Comparison of ENCODE assay signal across 8 cellular contexts in genomic region chr3:41202075-41202833, GRCh38. TPM values are rescaled to one million over a fixed set of nuclear protein-coding genes. Genes with fewer than 3 reads are reported as not detected.
DNase-seq lines count a peak whose midpoint lies in the region; ATAC-seq and TF ChIP-seq lines count a peak whose summit lies in the region.

No MANE protein-coding gene starts in this region.

- DNase-seq in heart left ventricle (no peak), left ventricle myocardium superior (no peak), astrocyte of the hippocampus (ENCODE audit: low read depth, low spot score) (peak; percentile 28), lower lobe of right lung (no peak), upper lobe of right lung (no peak), putamen (ENCODE audit: low spot score) (no peak)
- no peak for DNase-seq in stimulated activated CD4-positive, alpha-beta T cell treated with anti-CD3 and anti-CD28 coated beads, Interleukin-4, amount 100 ng/mL, for 4 hours

- H3K4me3 ChIP-seq in heart left ventricle = peak overlapping the region in 10 of 12 donors; percentile 75 to 90 (median 85)
- H3K4me3 ChIP-seq in lower lobe of right lung = peak overlapping the region; percentile 67
- peak overlapping the region; percentile 78 for H3K4me3 ChIP-seq in upper lobe of right lung

- H3K27ac ChIP-seq in heart left ventricle = peak overlapping the region in 9 of 12 donors; percentile 4 to 99 (median 39)
- H3K27ac ChIP-seq in lower lobe of right lung = peak overlapping the region; percentile 95
- H3K27ac ChIP-seq in upper lobe of right lung = no peak overlapping the region

- no peak for TF ChIP-seq CTCF in heart left ventricle (IDR thresholded peaks at IDR 0.05)
- TF ChIP-seq CTCF in lower lobe of right lung (IDR thresholded peaks at IDR 0.05) = no peak
- TF ChIP-seq CTCF in upper lobe of right lung (IDR thresholded peaks at IDR 0.05) = no peak

- no peaks in the 10 kb centered on the region for H3K36me3 ChIP-seq in heart left ventricle
- H3K36me3 ChIP-seq in lower lobe of right lung = no peaks in the 10 kb centered on the region
- no peaks in the 10 kb centered on the region for H3K36me3 ChIP-seq in upper lobe of right lung

- 20 to 29% (median 22%) methylated on average over 5 of the region's 5 CpGs for WGBS in heart left ventricle, 4 donors

- no peaks in the 10 kb centered on the region for H3K9me3 ChIP-seq in heart left ventricle
- H3K9me3 ChIP-seq in lower lobe of right lung = no peaks in the 10 kb centered on the region
- no peaks in the 10 kb centered on the region for H3K9me3 ChIP-seq in upper lobe of right lung

- ATAC-seq in heart left ventricle = no peak
- ATAC-seq in left ventricle myocardium superior = no peak
- no peak for ATAC-seq in lower lobe of right lung
- no peak for ATAC-seq in upper lobe of right lung
- no peak for ATAC-seq in HG03432 (IDR thresholded peaks at IDR 0.05; ENCODE audit: unreplicated experiment)

- peaks cover 6 to 69% (median 59%) of the 10 kb centered on the region in 12 donors for H3K4me1 ChIP-seq in heart left ventricle
- H3K4me1 ChIP-seq in lower lobe of right lung = peaks cover 61% of the 10 kb centered on the region
- H3K4me1 ChIP-seq in upper lobe of right lung = peaks cover 64% of the 10 kb centered on the region

- no peaks in the 10 kb centered on the region for H3K27me3 ChIP-seq in heart left ventricle
- no peaks in the 10 kb centered on the region for H3K27me3 ChIP-seq in lower lobe of right lung (ENCODE audit: low read depth)
- H3K27me3 ChIP-seq in upper lobe of right lung = no peaks in the 10 kb centered on the region

- intact Hi-C loops in heart left ventricle (cut with DNase I) = loop anchor here in 7 of 10 donors (2.0 to 10.0 kb wide), 10 partner anchors 227 to 620 kb away; no protein-coding TSS in a partner anchor
- intact Hi-C loops in left ventricle myocardium superior (cut with micrococcal nuclease) = loop anchor here (10.0 kb wide), 1 partner anchor 227 kb away; no protein-coding TSS in a partner anchor
- intact Hi-C loops in lower lobe of right lung (cut with DNase I) = no loop called here
- intact Hi-C loops in upper lobe of right lung (cut with DNase I) = loop anchor here (10.0 kb wide), 1 partner anchor 617 kb away; no protein-coding TSS in a partner anchor

- no peak for TF ChIP-seq POLR2A in heart left ventricle (IDR thresholded peaks at IDR 0.05)

RNA-seq across cellular contexts. Expression of gene CTNNB1, which starts 2.9 kb away (rescaled TPM):
- total RNA-seq in heart left ventricle (100 to 1,000 TPM; 145 to 301 (median 208) TPM), left ventricle myocardium superior (145 TPM), lower lobe of right lung (332 TPM), upper lobe of right lung (305 TPM)
- 100 to 1,000 TPM in 1 of 2 donors, 10 to 100 TPM in 1; 25.6 to 216 TPM for polyA plus RNA-seq in heart left ventricle
